10 cellular contexts compared by ENCODE assay signal in genomic region chr3:37892917-37893595, GRCh38. TPM values are rescaled to one million over a fixed set of nuclear protein-coding genes. Genes with fewer than 3 reads are reported as not detected.
A peak's percentile ranks its signal among the peaks of the same experiment; 100 is the strongest.
DNase-seq lines count a peak whose midpoint lies in the region; ATAC-seq, FAIRE-seq and TF ChIP-seq lines count a peak whose summit lies in the region.
"Had no signal": no experiment of that assay in that cellular context is flagged by ENCODE, and none has a peak within 500 bp of the region (broad histone marks: within the 10 kb centered on the region; RNA-seq: fewer than 3 reads in every experiment).

No MANE protein-coding gene starts in this region.

- CTCF ChIA-PET in activated CD4-positive, alpha-beta T cell treated with anti-CD3 and anti-CD28 coated beads for 36 hours (lab: Charles Lee): interaction anchor here (0.7 to 1.7 kb wide), 5 partner anchors 15 to 762 kb away, joined by 3 to 7 read pairs (median 3); no protein-coding TSS in a partner anchor

- DNase-seq in KBM-7 (peak; percentile 24), left colon (peak; percentile 21 to 58), spleen (peak; percentile 78), NCI-H82 (lab: John Stamatoyannopoulos, UW) (no peak), GM12891 (ENCODE audit: insufficient read length, low spot score) (no peak)
- no peak for DNase-seq in activated CD4-positive, alpha-beta T cell treated with anti-CD3 and anti-CD28 coated beads for 36 hours
- DNase-seq in activated CD8-positive, alpha-beta memory T cell treated with anti-CD3 and anti-CD28 coated beads, Interleukin-2, amount 50 U/mL, for 48 hours: no peak
- DNase-seq: central memory CD4-positive, alpha-beta T cell; NCI-H1436 treated with DMSO at 0.1 percent for 48 hours had no signal

- H3K27ac ChIP-seq in spleen: peak overlapping the region in 7 of 8 donors; percentile 14 to 52 (median 30)

- H3K27me3 ChIP-seq in endocrine pancreas (ENCODE audit: control insufficient read depth, insufficient read depth, low read length) (no peaks in the 10 kb centered on the region), spleen (replicated peaks in 1 of 7) (peaks cover 0 to 3% (median 0%) of the 10 kb centered on the region in 7 donors)

- H3K36me3 Mint-ChIP-seq in activated CD4-positive, alpha-beta T cell treated with anti-CD3 and anti-CD28 coated beads for 36 hours (ENCODE audit: low read depth): no peaks in the 10 kb centered on the region

- H3K27me3 Mint-ChIP-seq in activated CD4-positive, alpha-beta T cell treated with anti-CD3 and anti-CD28 coated beads for 36 hours: peaks cover 3% of the 10 kb centered on the region

- H3K9me3 Mint-ChIP-seq in activated CD4-positive, alpha-beta T cell treated with anti-CD3 and anti-CD28 coated beads for 36 hours (ENCODE audit: low read depth): no peaks in the 10 kb centered on the region

- ATAC-seq in left colon: peak; percentile 85
- ATAC-seq in activated CD4-positive, alpha-beta T cell treated with anti-CD3 and anti-CD28 coated beads for 36 hours: no peak

- H3K9ac ChIP-seq in endocrine pancreas (ENCODE audit: control insufficient read depth, insufficient read depth, low read length): no peak overlapping the region

- H3K4me1 ChIP-seq in endocrine pancreas (ENCODE audit: control insufficient read depth, insufficient read depth, low read length) (peaks cover 32% of the 10 kb centered on the region), spleen (peaks cover 6 to 78% (median 17%) of the 10 kb centered on the region in 6 donors)

- no peak for TF ChIP-seq CTCF in spleen (IDR thresholded peaks at IDR 0.05 in 8 of 11, conservative IDR thresholded peaks at IDR 0.05 in 3 of 11)

- no peak for FAIRE-seq in GM12891 (lab: Jason Lieb, UNC)

- H3K4me1 Mint-ChIP-seq in activated CD4-positive, alpha-beta T cell treated with anti-CD3 and anti-CD28 coated beads for 36 hours: no peaks in the 10 kb centered on the region

- H3K4me3 ChIP-seq in endocrine pancreas (ENCODE audit: control insufficient read depth, insufficient read depth, low read length): peak overlapping the region; percentile 66
- H3K4me3 ChIP-seq in spleen: no peak overlapping the region

- POLR2A ChIA-PET in activated CD4-positive, alpha-beta T cell treated with anti-CD3 and anti-CD28 coated beads for 36 hours (lab: Charles Lee): no interaction called here

- intact Hi-C loops in left colon (cut with DNase I, micrococcal nuclease) (no loop called here), spleen (cut with DNase I; ENCODE audit: low total_unique reads) (no loop called here)
- intact Hi-C loops in activated CD4-positive, alpha-beta T cell treated with anti-CD3 and anti-CD28 coated beads for 36 hours (cut with DNase I, micrococcal nuclease): no loop called here

- in situ Hi-C loops in KBM-7 (cut with MboI; ENCODE audit: low pct_unique_long_range_greater_than_20kb, low sequenced_read_pairs): no loop called here

- H3K4me3 Mint-ChIP-seq in activated CD4-positive, alpha-beta T cell treated with anti-CD3 and anti-CD28 coated beads for 36 hours: no peak overlapping the region

- 25 to 35% (median 27%) methylated on average over 3 of the region's 3 CpGs for WGBS in spleen, 5 donors

- no peak overlapping the region for H3K27ac Mint-ChIP-seq in activated CD4-positive, alpha-beta T cell treated with anti-CD3 and anti-CD28 coated beads for 36 hours

- H3K36me3 ChIP-seq in endocrine pancreas (ENCODE audit: control insufficient read depth, insufficient read depth, low read length) (no peaks in the 10 kb centered on the region), spleen (no peaks in the 10 kb centered on the region)

- H3K9me3 ChIP-seq in endocrine pancreas (ENCODE audit: control insufficient read depth, low read length): no peaks in the 10 kb centered on the region
- H3K9me3 ChIP-seq in spleen: no peaks in the 10 kb centered on the region

- TF ChIP-seq POLR2A in spleen (IDR thresholded peaks at IDR 0.05) (no peak), GM12891 (IDR thresholded peaks at IDR 0.05; ENCODE audit: low read depth, low read length) (no peak)

TF ChIP-seq in GM12891, 5 proteins besides CTCF, POLR2A, EP300 and RAD21:
- TF ChIP-seq POLR2AphosphoS5 (IDR thresholded peaks at IDR 0.05; ENCODE audit: low read depth, low read length) (no peak), PAX5 (IDR thresholded peaks at IDR 0.05; ENCODE audit: insufficient read depth, low read length, severe bottlenecking) (no peak), SPI1 (IDR thresholded peaks at IDR 0.05; ENCODE audit: low read depth, low read length) (no peak), TAF1 (IDR thresholded peaks at IDR 0.05; ENCODE audit: low read depth, low read length) (no peak), POU2F2 (IDR thresholded peaks at IDR 0.05; ENCODE audit: low read depth, low read length) (no peak)

RNA-seq across cellular contexts. Expression of gene CTDSPL, which starts 31.4 kb away (rescaled TPM):
- total RNA-seq in left colon (10 to 100 TPM; 75.5 to 80.0 TPM), spleen (10 to 100 TPM; 20.8 to 46.0 (median 31.8) TPM)
- 1 to 10 TPM; 3.9 to 8.7 (median 4.6) TPM for polyA plus RNA-seq in spleen
- total RNA-seq in activated CD4-positive, alpha-beta T cell treated with anti-CD3 and anti-CD28 coated beads for 36 hours: 1 to 10 TPM; 3.9 to 5.3 TPM
- not detected for polyA plus RNA-seq in GM12891 (2012; ENCODE audit: low read depth, missing spikeins)

Comparison
In these comparisons a context has a peak if more than half of its experiments do, and no peak if none do; other contexts are left out.
1. DNase-seq: peak in KBM-7 (single experiment), left colon (2 of 2) and spleen (single experiment); none in activated CD4-positive, alpha-beta T cell treated with anti-CD3 and anti-CD28 coated beads for 36 hours (single experiment), NCI-H82 (single experiment), activated CD8-positive, alpha-beta memory T cell treated with anti-CD3 and anti-CD28 coated beads, Interleukin-2, amount 50 U/mL, for 48 hours (single experiment) and GM12891 (single experiment).